ENCODE assay signal across 8 cellular contexts in the genomic region with DNA sequence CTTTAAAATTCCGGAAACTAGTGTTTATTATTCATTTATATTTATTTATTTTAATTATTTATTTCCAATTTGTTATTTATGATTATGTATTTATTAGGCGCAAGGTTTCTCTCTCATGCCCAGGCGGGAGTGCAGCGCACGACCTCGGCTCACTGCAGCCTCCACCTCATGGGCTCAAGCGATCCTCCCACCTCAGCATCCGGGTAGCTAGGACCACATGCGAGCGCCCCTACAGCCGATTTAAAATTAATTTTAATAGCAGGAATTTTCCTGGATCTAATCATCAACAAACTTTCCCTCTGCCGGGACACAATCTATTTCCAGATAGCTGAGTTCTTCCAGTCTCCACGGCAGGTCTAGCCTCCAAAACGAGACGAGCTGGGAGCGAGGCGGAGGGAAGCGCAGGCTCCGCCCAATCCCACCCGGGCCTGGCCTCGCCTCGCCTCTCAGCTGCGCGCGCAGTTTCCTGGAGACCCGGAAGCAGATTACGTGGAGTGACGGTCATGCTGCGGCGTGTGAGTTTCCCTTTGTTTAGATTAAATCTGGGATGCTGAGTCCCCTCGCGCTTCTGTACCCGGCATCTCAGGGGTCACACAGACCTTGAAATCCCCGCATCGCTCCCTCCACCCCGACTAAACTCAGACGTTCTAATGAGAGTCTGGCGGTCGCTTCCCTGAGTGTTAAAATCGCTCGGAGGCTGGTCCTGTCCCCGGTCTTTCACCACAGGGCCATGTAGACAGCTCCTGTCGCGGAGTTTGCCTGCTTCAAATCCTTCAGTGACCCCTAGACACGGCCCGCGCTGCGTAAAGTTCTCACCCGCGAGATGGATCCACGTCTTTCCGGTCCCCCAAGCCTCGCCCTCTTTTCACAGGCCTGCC. TPM values are rescaled to one million over a fixed set of nuclear protein-coding genes. Genes with fewer than 3 reads are reported as not detected.
DNase-seq lines count a peak whose midpoint lies in the region; ATAC-seq and TF ChIP-seq lines count a peak whose summit lies in the region.

A gene (plus strand): TSS at position 461 of the 878 bp plus-strand sequence. CDS start 43 bp downstream, at position 504.

- peaks cover 4% of the 10 kb centered on the region for H3K27me3 Mint-ChIP-seq in nephron progenitor cell (ENCODE audit: low read depth, poor library complexity)

- peaks cover 82% of the 10 kb centered on the region for H3K36me3 Mint-ChIP-seq in nephron progenitor cell (ENCODE audit: low read depth)

- peak within 1 kb of the TSS; percentile 76 for H3K4me3 Mint-ChIP-seq in nephron progenitor cell

- DNase-seq in ELR (ENCODE audit: low read depth) = peak; percentile 93
- peak; percentile 96 for DNase-seq in RPMI7951 (ENCODE audit: low read depth)
- DNase-seq in activated gamma-delta T cell treated with Interleukin-2 at 50 U/mL for 16 hours = peak; percentile 89
- peak; percentile 94 for DNase-seq in fibroblast of villous mesenchyme (ENCODE audit: low read depth)
- peak; percentile 2 for DNase-seq in nephron progenitor cell
- DNase-seq in stimulated activated naive CD4-positive, alpha-beta T cell treated with Interleukin-2 at 50 U/mL for 16 hours (lab: John Stamatoyannopoulos, UW) = peak; percentile 84

- peak within 1 kb of the TSS; percentile 69 for H3K27ac Mint-ChIP-seq in nephron progenitor cell

- no peaks in the 10 kb centered on the region for H3K4me1 Mint-ChIP-seq in nephron progenitor cell

- H3K9me3 Mint-ChIP-seq in nephron progenitor cell = peaks cover 94% of the 10 kb centered on the region

- TF ChIP-seq CTCF in fibroblast of villous mesenchyme (IDR thresholded peaks at IDR 0.05; ENCODE audit: insufficient read depth, low read depth, low read length) = no peak
- TF ChIP-seq CTCF in nephron progenitor cell (IDR thresholded peaks at IDR 0.05) = no peak

- peak within 1 kb of the TSS; percentile 97 for H3K4me3 ChIP-seq in fibroblast of villous mesenchyme (ENCODE audit: low read depth, low read length)

- ATAC-seq in HG03064 (IDR thresholded peaks at IDR 0.05; ENCODE audit: low read depth, unreplicated experiment) (peak; percentile 79), GM19324 (IDR thresholded peaks at IDR 0.05; ENCODE audit: low FRiP score, unreplicated experiment) (no peak)

RNA-seq across cellular contexts. Expression of the gene that starts here (rescaled TPM):
- 13.1 and 17.0 TPM in 2 replicates for total RNA-seq in RPMI7951 (2014; rRNA removed; shearing (Covaris generic))
- total RNA-seq in fibroblast of villous mesenchyme = 21.6 and 30.0 TPM in 2 replicates

Comparison
In these comparisons a context has a peak if more than half of its experiments do, and no peak if none do; other contexts are left out.
1. DNase-seq: peak in every context shown above with its lines; median percentile 96 in RPMI7951; 94 in fibroblast of villous mesenchyme; 93 in ELR; 89 in activated gamma-delta T cell treated with Interleukin-2 at 50 U/mL for 16 hours; 84 in stimulated activated naive CD4-positive, alpha-beta T cell treated with Interleukin-2 at 50 U/mL for 16 hours; 2 in nephron progenitor cell.